In the genomic region with DNA sequence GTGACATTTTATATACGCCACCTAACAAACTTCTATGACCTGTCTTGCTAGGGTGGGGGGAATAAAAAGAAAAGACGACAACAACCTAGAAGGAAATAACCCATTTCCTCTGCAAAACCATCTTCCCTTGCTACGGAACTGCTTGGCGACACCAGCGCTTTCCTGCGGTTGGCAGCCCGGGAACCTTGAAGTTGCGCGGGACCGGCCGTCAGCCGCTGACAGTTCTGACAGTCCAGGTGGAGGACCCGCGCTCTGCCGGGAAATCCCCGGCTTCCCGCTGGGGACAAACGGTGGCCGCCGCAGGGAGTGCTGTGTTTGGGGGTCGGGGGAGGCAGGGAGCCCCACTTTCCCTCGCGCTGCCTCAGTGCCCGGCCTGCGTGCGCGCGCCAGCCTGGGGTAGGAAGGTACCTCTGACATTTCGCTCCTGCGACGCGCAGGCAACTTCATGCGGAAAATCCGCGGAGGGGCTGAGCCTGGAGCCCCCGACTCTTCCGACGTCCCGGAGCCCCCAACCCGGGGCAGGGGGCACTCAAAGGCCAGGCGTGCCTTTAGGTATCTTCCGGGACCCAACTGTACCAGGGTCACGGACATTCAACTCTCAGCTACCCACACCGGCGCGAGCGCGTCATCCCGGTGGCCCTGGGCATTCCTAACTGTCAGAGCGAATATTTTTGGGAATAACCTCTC, we compare ENCODE assay signal across 8 cellular contexts. TPM values are rescaled to one million over a fixed set of nuclear protein-coding genes. Genes with fewer than 3 reads are reported as not detected.
DNase-seq lines count a peak whose midpoint lies in the region; ATAC-seq and TF ChIP-seq lines count a peak whose summit lies in the region.

No MANE protein-coding gene starts in this region.

- peaks cover 3% of the 10 kb centered on the region for H3K4me1 ChIP-seq in mesodermal cell (ENCODE audit: control insufficient read depth, insufficient read depth, low read length, poor library complexity, severe bottlenecking)

- peak overlapping the region; percentile 80 for H3K4me3 Mint-ChIP-seq in HFFc6
- H3K4me3 Mint-ChIP-seq in stimulated activated effector memory CD8-positive, alpha-beta T cell treated with anti-CD3 and anti-CD28 coated beads, Interleukin-12 subunit alpha, Interleukin-12 subunit beta, amount 100 ng/mL, for 72 hours, result peak overlapping the region; percentile 97

- H3K27ac ChIP-seq in coronary artery (no peak overlapping the region), mesodermal cell (ENCODE audit: low read depth, low read length, severe bottlenecking) (no peak overlapping the region)

- H3K36me3 ChIP-seq in mesodermal cell (ENCODE audit: control insufficient read depth, insufficient read depth, low read length), result no peaks in the 10 kb centered on the region

- peak overlapping the region; percentile 20 for H3K27ac Mint-ChIP-seq in HFFc6
- peak overlapping the region; percentile 96 for H3K27ac Mint-ChIP-seq in stimulated activated effector memory CD8-positive, alpha-beta T cell treated with anti-CD3 and anti-CD28 coated beads, Interleukin-12 subunit alpha, Interleukin-12 subunit beta, amount 100 ng/mL, for 72 hours

- TF ChIP-seq CTCF in HFFc6 (IDR thresholded peaks at IDR 0.05), result no peak
- TF ChIP-seq CTCF in coronary artery (IDR thresholded peaks at IDR 0.05), result no peak

- H3K4me3 ChIP-seq in coronary artery (peak overlapping the region; percentile 83), mesodermal cell (ENCODE audit: extremely low read depth, insufficient read depth, low read length, poor library complexity, severe bottlenecking) (peak overlapping the region; percentile 55)

- no peak for ATAC-seq in stimulated activated effector memory CD8-positive, alpha-beta T cell treated with anti-CD3 and anti-CD28 coated beads, Interleukin-12 subunit alpha, Interleukin-12 subunit beta, amount 100 ng/mL, for 72 hours

- H3K9me3 ChIP-seq in mesodermal cell (ENCODE audit: control insufficient read depth, low read length), result no peaks in the 10 kb centered on the region

- H3K36me3 Mint-ChIP-seq in HFFc6 (ENCODE audit: low read depth), result no peaks in the 10 kb centered on the region
- H3K36me3 Mint-ChIP-seq in stimulated activated effector memory CD8-positive, alpha-beta T cell treated with anti-CD3 and anti-CD28 coated beads, Interleukin-12 subunit alpha, Interleukin-12 subunit beta, amount 100 ng/mL, for 72 hours, result peaks cover 7% of the 10 kb centered on the region

- no peaks in the 10 kb centered on the region for H3K9me3 Mint-ChIP-seq in HFFc6
- no peaks in the 10 kb centered on the region for H3K9me3 Mint-ChIP-seq in stimulated activated effector memory CD8-positive, alpha-beta T cell treated with anti-CD3 and anti-CD28 coated beads, Interleukin-12 subunit alpha, Interleukin-12 subunit beta, amount 100 ng/mL, for 72 hours

- WGBS in mesodermal cell (ENCODE audit: insufficient coverage in 2 of 2), 2 experiments, result 1 to 2% methylated on average over 44 to 47 of the region's 50 CpGs

- peaks cover 21% of the 10 kb centered on the region for H3K4me1 Mint-ChIP-seq in HFFc6 (ENCODE audit: low read depth)
- H3K4me1 Mint-ChIP-seq in stimulated activated effector memory CD8-positive, alpha-beta T cell treated with anti-CD3 and anti-CD28 coated beads, Interleukin-12 subunit alpha, Interleukin-12 subunit beta, amount 100 ng/mL, for 72 hours, result peaks cover 57% of the 10 kb centered on the region

- peaks cover 18% of the 10 kb centered on the region for H3K27me3 Mint-ChIP-seq in HFFc6 (ENCODE audit: insufficient read depth)

- DNase-seq in AML-193 (lab: John Stamatoyannopoulos, UW) (peak; percentile 24 to 38), HFFc6 (no peak), coronary artery (ENCODE audit: low spot score) (no peak), NCI-H526 treated with DMSO at 0.1 percent for 48 hours (lab: John Stamatoyannopoulos, UW) (no peak), NCI-H2171 (lab: John Stamatoyannopoulos, UW) (no peak)
- peak; percentile 18 to 35 for DNase-seq in activated CD4-positive, alpha-beta T cell treated with anti-CD3 and anti-CD28 coated beads for 24 hours (ENCODE audit: low read depth in 2 of 2)
- DNase-seq in stimulated activated effector memory CD8-positive, alpha-beta T cell treated with anti-CD3 and anti-CD28 coated beads, Interleukin-12 subunit alpha, Interleukin-12 subunit beta, amount 100 ng/mL, for 72 hours (ENCODE audit: low spot score in 2 of 2), result peak; percentile 18 to 79

RNA-seq across cellular contexts. Expression of a gene that starts 0.5 kb away (rescaled TPM):
- under 1 TPM; 0.12 to 0.56 (median 0.38) TPM for total RNA-seq in HFFc6 (2021; fragmentation: NEBNext Ultra II Directional; extraction: Animal tissue kit (Norgen Biotek cat#: 25700))
- 0.15 TPM for polyA plus RNA-seq in mesodermal cell (2013, experiment 1 of 2)
- polyA plus RNA-seq in mesodermal cell (2013, experiment 2 of 2), result 0.20 TPM

RNA-seq across cellular contexts. Expression of a gene that starts 0.9 kb away (rescaled TPM):
- total RNA-seq in HFFc6 (2021; fragmentation: NEBNext Ultra II Directional; extraction: Animal tissue kit (Norgen Biotek cat#: 25700)), result 1 to 10 TPM; 4.0 to 7.0 (median 5.0) TPM
- polyA plus RNA-seq in mesodermal cell (2013, experiment 1 of 2), result 3.8 TPM
- polyA plus RNA-seq in mesodermal cell (2013, experiment 2 of 2), result 1.4 TPM

RNA-seq across cellular contexts. Expression of a gene that starts 42.6 kb away (rescaled TPM):
- total RNA-seq in HFFc6 (2021; fragmentation: NEBNext Ultra II Directional; extraction: Animal tissue kit (Norgen Biotek cat#: 25700)), result 100 to 1,000 TPM; 108 to 127 (median 123) TPM
- polyA plus RNA-seq in mesodermal cell (2013, experiment 1 of 2), result 98.2 TPM
- polyA plus RNA-seq in mesodermal cell (2013, experiment 2 of 2), result 104 TPM

Comparison
In these comparisons a context has a peak if more than half of its experiments do, and no peak if none do; other contexts are left out.
1. DNase-seq: peak in AML-193 (2 of 2), activated CD4-positive, alpha-beta T cell treated with anti-CD3 and anti-CD28 coated beads for 24 hours (2 of 2) and stimulated activated effector memory CD8-positive, alpha-beta T cell treated with anti-CD3 and anti-CD28 coated beads, Interleukin-12 subunit alpha, Interleukin-12 subunit beta, amount 100 ng/mL, for 72 hours (2 of 2); none in HFFc6 (single experiment), coronary artery (single experiment), NCI-H526 treated with DMSO at 0.1 percent for 48 hours (single experiment) and NCI-H2171 (single experiment).